ENCODE assay signal across 18 cellular contexts in the genomic region with DNA sequence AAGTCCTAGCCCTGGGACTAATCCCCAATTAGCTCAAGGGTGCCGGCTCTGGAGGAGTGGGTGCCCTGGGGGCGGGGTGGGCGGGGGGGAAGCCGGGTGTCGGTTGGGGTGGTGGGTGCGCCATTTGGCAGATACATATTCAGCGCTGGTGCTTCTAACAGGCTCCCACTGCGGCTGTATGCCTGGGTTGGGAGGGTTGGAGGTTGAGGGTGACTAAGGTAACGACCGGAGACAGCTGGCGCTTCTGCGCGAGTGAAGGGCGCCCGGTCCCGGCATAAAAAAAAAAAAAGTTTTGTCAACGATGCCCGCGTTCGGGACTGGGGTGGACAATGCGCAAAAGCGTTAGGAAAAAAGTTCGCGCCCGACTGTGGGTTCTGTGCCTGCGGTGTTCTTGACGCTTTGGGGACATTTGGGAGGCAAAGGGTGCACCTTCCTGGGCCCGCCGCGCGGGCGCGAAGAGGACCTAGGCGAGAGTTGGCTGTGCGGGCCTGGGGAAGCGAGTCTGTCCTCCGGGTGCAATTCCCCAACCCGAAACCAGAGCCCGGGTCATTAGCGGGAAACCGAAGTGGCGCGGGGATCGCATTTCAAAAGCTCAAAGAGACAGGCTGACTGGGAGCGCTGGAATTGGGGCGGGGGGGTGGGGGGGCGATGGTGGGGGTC. TPM values are rescaled to one million over a fixed set of nuclear protein-coding genes. Genes with fewer than 3 reads are reported as not detected.
DNase-seq lines count a peak whose midpoint lies in the region; ATAC-seq, FAIRE-seq and TF ChIP-seq lines count a peak whose summit lies in the region.
"Had no signal": no experiment of that assay in that cellular context is flagged by ENCODE, and none has a peak within 500 bp of the region (broad histone marks: within the 10 kb centered on the region; RNA-seq: fewer than 3 reads in every experiment).

No MANE protein-coding gene starts in this region.

- H3K4me2 ChIP-seq in mammary epithelial cell (ENCODE audit: insufficient read depth, low read depth, low read length) = peak overlapping the region; percentile 48

- peaks cover 0 to 4% of the 10 kb centered on the region in 2 donors for H3K36me3 Mint-ChIP-seq in stimulated activated naive B cell treated with anti-CD40 and anti-IgM and Interleukin-4, amounts not matched to agents 10 μg/mL and 1 μg/mL and 100 μg/mL, for 72 hours

- FAIRE-seq in H54 (lab: Jason Lieb, UNC) = no peak
- FAIRE-seq: urothelium cell line had no signal

- peak overlapping the region; percentile 27 for H2AFZ ChIP-seq in mammary epithelial cell (ENCODE audit: low read depth, low read length)

- H3K27ac Mint-ChIP-seq in stimulated activated naive B cell treated with anti-CD40 and anti-IgM and Interleukin-4, amounts not matched to agents 10 μg/mL and 1 μg/mL and 100 μg/mL, for 72 hours = peak overlapping the region; percentile 84
- H3K27ac Mint-ChIP-seq: CD4-positive, alpha-beta T cell; T-helper 1 cell treated with Interleukin-12 subunit alpha and Interleukin-12 subunit beta and Interleukin-4 antibody, amounts not matched to agents 30 μg/mL and 1 μg/mL, for 36 hours had no signal

- H3K36me3 ChIP-seq in HUES6 (ENCODE audit: control insufficient read depth, insufficient read depth, low read length) (no peaks in the 10 kb centered on the region), mammary epithelial cell (ENCODE audit: insufficient read depth, low read length) (no peaks in the 10 kb centered on the region)

- H3K27me3 ChIP-seq in HUES6 (ENCODE audit: control insufficient read depth, insufficient read depth, low read length) (peaks cover 79% of the 10 kb centered on the region), mammary epithelial cell (ENCODE audit: insufficient read depth, low read length) (no peaks in the 10 kb centered on the region)

- peaks cover 8% of the 10 kb centered on the region for H3K79me2 ChIP-seq in mammary epithelial cell (ENCODE audit: insufficient read depth, low read length)

- no peak for TF ChIP-seq POLR2A in H54 (IDR thresholded peaks at IDR 0.05; ENCODE audit: low read depth, low read length)

- ATAC-seq in stimulated activated naive B cell treated with anti-CD40 and anti-IgM and Interleukin-4, amounts not matched to agents 10 μg/mL and 1 μg/mL and 100 μg/mL, for 72 hours (replicated peaks) = no peak
- no peak for ATAC-seq in HG03175 (IDR thresholded peaks at IDR 0.05; ENCODE audit: unreplicated experiment)
- ATAC-seq: Panc1 had no signal

- peak overlapping the region; percentile 17 to 44 for H3K4me3 Mint-ChIP-seq in stimulated activated naive B cell treated with anti-CD40 and anti-IgM and Interleukin-4, amounts not matched to agents 10 μg/mL and 1 μg/mL and 100 μg/mL, for 72 hours
- H3K4me3 Mint-ChIP-seq: CD4-positive, alpha-beta T cell; T-helper 1 cell treated with Interleukin-12 subunit alpha and Interleukin-12 subunit beta and Interleukin-4 antibody, amounts not matched to agents 30 μg/mL and 1 μg/mL, for 36 hours had no signal

- H3K9ac ChIP-seq in HUES6 (ENCODE audit: low read length) (peak overlapping the region; percentile 49), mammary epithelial cell (ENCODE audit: insufficient read depth, low read length) (no peak overlapping the region)

- intact Hi-C loops in mammary epithelial cell (cut with micrococcal nuclease) = no loop called here

- no peak for DNase-seq in mammary epithelial cell
- peak; percentile 75 for DNase-seq in left kidney (ENCODE audit: low read depth, low spot score)
- DNase-seq in stimulated activated naive B cell treated with anti-CD40 and anti-IgM and Interleukin-4, amounts not matched to agents 10 μg/mL and 1 μg/mL and 100 μg/mL, for 72 hours = no peak
- DNase-seq in H54 (ENCODE audit: insufficient read length, low spot score) = no peak
- DNase-seq in LoVo (ENCODE audit: low spot score) = no peak
- DNase-seq: activated CD4-positive, alpha-beta T cell treated with anti-CD3 and anti-CD28 coated beads for 48 hours; activated T-cell treated with anti-CD3 and anti-CD28 coated beads, Interleukin-2, amount 50 U/mL, for 1 hour; CD4-positive, alpha-beta T cell; KBM-7; NCI-H1436; NCI-H524 treated with DMSO at 0.1 percent for 48 hours; stimulated activated CD4-positive, alpha-beta T cell treated with anti-CD3 and anti-CD28 coated beads, Interleukin-4, amount 100 ng/mL, for 1 hour had no signal

- H3K4me3 ChIP-seq in HUES6 (ENCODE audit: low read depth, low read length) (peak overlapping the region; percentile 49), mammary epithelial cell (replicated peaks in 1 of 3; ENCODE audit: insufficient read depth in 1 of 3, low read depth in 2 of 3, low read length in 3 of 3) (no peak overlapping the region)

- WGBS in mammary epithelial cell (ENCODE audit: low coverage, missing lambda C conversion rate) = 62% methylated on average over 13 of the region's 47 CpGs

- dilution Hi-C loops in mammary epithelial cell (cut with HindIII; ENCODE audit: low sequenced_read_pairs) = no loop called here

- H4K20me1 ChIP-seq in mammary epithelial cell (ENCODE audit: insufficient read depth, low read length) = no peaks in the 10 kb centered on the region

- in situ Hi-C loops in mammary epithelial cell (cut with MboI; ENCODE audit: low sequenced_read_pairs in 2 of 2) = loop anchor here (5.0 to 10.0 kb wide), 3 partner anchors 960 to 1253 kb away; no protein-coding TSS in a partner anchor

- BruUV-seq in mammary epithelial cell (replicated peaks; lab: Mats Ljungman, UMichigan) = no TSS peak

- H3K27ac ChIP-seq in HUES6 (ENCODE audit: low read depth, low read length) (no peak overlapping the region), mammary epithelial cell (ENCODE audit: insufficient read depth, low read depth, low read length) (no peak overlapping the region)

- CTCF ChIA-PET in mammary epithelial cell (lab: Charles Lee; ENCODE audit: low non-redundant PET) = interaction anchor here (0.5 kb wide), 1 partner anchor 156 kb away, joined by 3 read pairs; no protein-coding TSS in a partner anchor

- no peak for TF ChIP-seq CTCF in mammary epithelial cell (conservative IDR thresholded peaks at IDR 0.05 in 1 of 2, IDR thresholded peaks at IDR 0.05 in 1 of 2; ENCODE audit: extremely low read depth in 1 of 2, insufficient read depth in 1 of 2, low read depth in 1 of 2, low read length in 2 of 2)

- peaks cover 10 to 18% of the 10 kb centered on the region in 2 donors for H3K4me1 Mint-ChIP-seq in stimulated activated naive B cell treated with anti-CD40 and anti-IgM and Interleukin-4, amounts not matched to agents 10 μg/mL and 1 μg/mL and 100 μg/mL, for 72 hours

- H3K9me3 ChIP-seq in HUES6 (ENCODE audit: control insufficient read depth, insufficient read depth, low read depth, low read length) (no peaks in the 10 kb centered on the region), mammary epithelial cell (replicated peaks; ENCODE audit: insufficient read depth, low read length) (no peaks in the 10 kb centered on the region)

- H3K4me1 ChIP-seq in HUES6 (ENCODE audit: control insufficient read depth, insufficient read depth, low read length) = peaks cover 51% of the 10 kb centered on the region
- peaks cover 12% of the 10 kb centered on the region for H3K4me1 ChIP-seq in mammary epithelial cell (ENCODE audit: insufficient read depth, low read length)

- H3K27me3 Mint-ChIP-seq in stimulated activated naive B cell treated with anti-CD40 and anti-IgM and Interleukin-4, amounts not matched to agents 10 μg/mL and 1 μg/mL and 100 μg/mL, for 72 hours = peaks cover 53 to 75% of the 10 kb centered on the region in 2 donors

- H3K9me3 Mint-ChIP-seq in stimulated activated naive B cell treated with anti-CD40 and anti-IgM and Interleukin-4, amounts not matched to agents 10 μg/mL and 1 μg/mL and 100 μg/mL, for 72 hours = no peaks in the 10 kb centered on the region
- H3K9me3 Mint-ChIP-seq: CD4-positive, alpha-beta T cell; T-helper 1 cell treated with Interleukin-12 subunit alpha and Interleukin-12 subunit beta and Interleukin-4 antibody, amounts not matched to agents 30 μg/mL and 1 μg/mL, for 36 hours had no signal

RNA-seq across cellular contexts. Expression of gene TBX3, which starts 19.2 kb away (rescaled TPM):
- total RNA-seq in mammary epithelial cell = 10 to 100 TPM; 30.7 to 33.8 TPM
- 13.3 TPM for polyA plus RNA-seq in mammary epithelial cell
- 24.5 TPM for polyA minus RNA-seq in mammary epithelial cell
- total RNA-seq: G401 had no signal
